Comparison of ENCODE assay signal across 1 cellular context in the genomic region with DNA sequence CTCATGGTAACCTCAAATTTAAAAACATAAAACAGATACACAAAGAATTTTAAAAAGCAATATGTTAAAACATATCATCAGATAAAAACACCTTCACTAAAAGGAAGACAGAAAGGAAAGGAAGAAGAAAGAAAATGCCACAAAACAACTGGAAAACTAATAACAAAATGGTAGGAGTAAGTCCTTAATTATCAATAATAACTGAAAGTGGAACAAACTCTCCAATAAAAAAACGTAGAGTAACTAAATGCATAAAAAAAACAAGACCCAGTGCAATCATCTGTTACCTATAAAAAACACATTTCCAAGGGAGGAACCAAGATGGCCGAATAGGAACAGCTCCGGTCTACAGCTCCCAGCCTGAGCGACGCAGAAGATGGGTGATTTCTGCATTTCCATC.
A peak's percentile ranks its signal among the peaks of the same experiment; 100 is the strongest.
TF ChIP-seq lines count a peak whose summit lies in the region.

No MANE protein-coding gene starts in this region.

TF ChIP-seq in K562, 482 proteins besides CTCF, POLR2A, EP300 and RAD21 (continued from another document and continues in another):
- TF ChIP-seq, protein P1, sequence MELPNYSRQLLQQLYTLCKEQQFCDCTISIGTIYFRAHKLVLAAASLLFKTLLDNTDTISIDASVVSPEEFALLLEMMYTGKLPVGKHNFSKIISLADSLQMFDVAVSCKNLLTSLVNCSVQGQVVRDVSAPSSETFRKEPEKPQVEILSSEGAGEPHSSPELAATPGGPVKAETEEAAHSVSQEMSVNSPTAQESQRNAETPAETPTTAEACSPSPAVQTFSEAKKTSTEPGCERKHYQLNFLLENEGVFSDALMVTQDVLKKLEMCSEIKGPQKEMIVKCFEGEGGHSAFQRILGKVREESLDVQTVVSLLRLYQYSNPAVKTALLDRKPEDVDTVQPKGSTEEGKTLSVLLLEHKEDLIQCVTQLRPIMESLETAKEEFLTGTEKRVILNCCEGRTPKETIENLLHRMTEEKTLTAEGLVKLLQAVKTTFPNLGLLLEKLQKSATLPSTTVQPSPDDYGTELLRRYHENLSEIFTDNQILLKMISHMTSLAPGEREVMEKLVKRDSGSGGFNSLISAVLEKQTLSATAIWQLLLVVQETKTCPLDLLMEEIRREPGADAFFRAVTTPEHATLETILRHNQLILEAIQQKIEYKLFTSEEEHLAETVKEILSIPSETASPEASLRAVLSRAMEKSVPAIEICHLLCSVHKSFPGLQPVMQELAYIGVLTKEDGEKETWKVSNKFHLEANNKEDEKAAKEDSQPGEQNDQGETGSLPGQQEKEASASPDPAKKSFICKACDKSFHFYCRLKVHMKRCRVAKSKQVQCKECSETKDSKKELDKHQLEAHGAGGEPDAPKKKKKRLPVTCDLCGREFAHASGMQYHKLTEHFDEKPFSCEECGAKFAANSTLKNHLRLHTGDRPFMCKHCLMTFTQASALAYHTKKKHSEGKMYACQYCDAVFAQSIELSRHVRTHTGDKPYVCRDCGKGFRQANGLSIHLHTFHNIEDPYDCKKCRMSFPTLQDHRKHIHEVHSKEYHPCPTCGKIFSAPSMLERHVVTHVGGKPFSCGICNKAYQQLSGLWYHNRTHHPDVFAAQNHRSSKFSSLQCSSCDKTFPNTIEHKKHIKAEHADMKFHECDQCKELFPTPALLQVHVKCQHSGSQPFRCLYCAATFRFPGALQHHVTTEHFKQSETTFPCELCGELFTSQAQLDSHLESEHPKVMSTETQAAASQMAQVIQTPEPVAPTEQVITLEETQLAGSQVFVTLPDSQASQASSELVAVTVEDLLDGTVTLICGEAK (IDR thresholded peaks at IDR 0.05), result peak; percentile 66
- TF ChIP-seq, protein P1 (CRISPR knock-in tag; IDR thresholded peaks at IDR 0.05), result no peak
- TF ChIP-seq DNMT1 (IDR thresholded peaks at IDR 0.05) (no peak), MEF2D (tag; conservative IDR thresholded peaks at IDR 0.05; ENCODE audit: low read depth) (no peak), EP400 (IDR thresholded peaks at IDR 0.05) (peak; percentile 68), SMC3 (conservative IDR thresholded peaks at IDR 0.05; ENCODE audit: insufficient read depth, low read depth, low read length) (no peak), ARID1B (IDR thresholded peaks at IDR 0.05) (peak; percentile 35; the same call in 1 of the 2 replicates), ZNF408 (CRISPR knock-in tag; IDR thresholded peaks at IDR 0.05; ENCODE audit: low read depth) (no peak), ZNF3 (CRISPR knock-in tag; IDR thresholded peaks at IDR 0.05) (no peak), NCOA1 (IDR thresholded peaks at IDR 0.05; ENCODE audit: low read depth) (0 out of 2 replicates have a peak, but pooled peaks have one; percentile 29), NR2C2 (CRISPR knock-in tag; IDR thresholded peaks at IDR 0.05) (no peak), NR2C2 (tag; IDR thresholded peaks at IDR 0.05) (no peak), NRF1 (conservative IDR thresholded peaks at IDR 0.05 in 1 of 2, IDR thresholded peaks at IDR 0.05 in 1 of 2) (0 out of 4 replicates have a peak, but pooled peaks of 1 of the 2 experiments have one; percentile 17), MTF1 (CRISPR knock-in tag; IDR thresholded peaks at IDR 0.05; ENCODE audit: borderline replicate concordance) (no peak), MXI1 (IDR thresholded peaks at IDR 0.05; ENCODE audit: low read depth, low read length) (no peak), NFIX (CRISPR knock-in tag; IDR thresholded peaks at IDR 0.05; ENCODE audit: low read depth) (no peak), HNRNPH1 (optimal IDR thresholded peaks at IDR 0.05; ENCODE audit: low read depth, low read length) (no peak)
- TF ChIP-seq, protein P2, sequence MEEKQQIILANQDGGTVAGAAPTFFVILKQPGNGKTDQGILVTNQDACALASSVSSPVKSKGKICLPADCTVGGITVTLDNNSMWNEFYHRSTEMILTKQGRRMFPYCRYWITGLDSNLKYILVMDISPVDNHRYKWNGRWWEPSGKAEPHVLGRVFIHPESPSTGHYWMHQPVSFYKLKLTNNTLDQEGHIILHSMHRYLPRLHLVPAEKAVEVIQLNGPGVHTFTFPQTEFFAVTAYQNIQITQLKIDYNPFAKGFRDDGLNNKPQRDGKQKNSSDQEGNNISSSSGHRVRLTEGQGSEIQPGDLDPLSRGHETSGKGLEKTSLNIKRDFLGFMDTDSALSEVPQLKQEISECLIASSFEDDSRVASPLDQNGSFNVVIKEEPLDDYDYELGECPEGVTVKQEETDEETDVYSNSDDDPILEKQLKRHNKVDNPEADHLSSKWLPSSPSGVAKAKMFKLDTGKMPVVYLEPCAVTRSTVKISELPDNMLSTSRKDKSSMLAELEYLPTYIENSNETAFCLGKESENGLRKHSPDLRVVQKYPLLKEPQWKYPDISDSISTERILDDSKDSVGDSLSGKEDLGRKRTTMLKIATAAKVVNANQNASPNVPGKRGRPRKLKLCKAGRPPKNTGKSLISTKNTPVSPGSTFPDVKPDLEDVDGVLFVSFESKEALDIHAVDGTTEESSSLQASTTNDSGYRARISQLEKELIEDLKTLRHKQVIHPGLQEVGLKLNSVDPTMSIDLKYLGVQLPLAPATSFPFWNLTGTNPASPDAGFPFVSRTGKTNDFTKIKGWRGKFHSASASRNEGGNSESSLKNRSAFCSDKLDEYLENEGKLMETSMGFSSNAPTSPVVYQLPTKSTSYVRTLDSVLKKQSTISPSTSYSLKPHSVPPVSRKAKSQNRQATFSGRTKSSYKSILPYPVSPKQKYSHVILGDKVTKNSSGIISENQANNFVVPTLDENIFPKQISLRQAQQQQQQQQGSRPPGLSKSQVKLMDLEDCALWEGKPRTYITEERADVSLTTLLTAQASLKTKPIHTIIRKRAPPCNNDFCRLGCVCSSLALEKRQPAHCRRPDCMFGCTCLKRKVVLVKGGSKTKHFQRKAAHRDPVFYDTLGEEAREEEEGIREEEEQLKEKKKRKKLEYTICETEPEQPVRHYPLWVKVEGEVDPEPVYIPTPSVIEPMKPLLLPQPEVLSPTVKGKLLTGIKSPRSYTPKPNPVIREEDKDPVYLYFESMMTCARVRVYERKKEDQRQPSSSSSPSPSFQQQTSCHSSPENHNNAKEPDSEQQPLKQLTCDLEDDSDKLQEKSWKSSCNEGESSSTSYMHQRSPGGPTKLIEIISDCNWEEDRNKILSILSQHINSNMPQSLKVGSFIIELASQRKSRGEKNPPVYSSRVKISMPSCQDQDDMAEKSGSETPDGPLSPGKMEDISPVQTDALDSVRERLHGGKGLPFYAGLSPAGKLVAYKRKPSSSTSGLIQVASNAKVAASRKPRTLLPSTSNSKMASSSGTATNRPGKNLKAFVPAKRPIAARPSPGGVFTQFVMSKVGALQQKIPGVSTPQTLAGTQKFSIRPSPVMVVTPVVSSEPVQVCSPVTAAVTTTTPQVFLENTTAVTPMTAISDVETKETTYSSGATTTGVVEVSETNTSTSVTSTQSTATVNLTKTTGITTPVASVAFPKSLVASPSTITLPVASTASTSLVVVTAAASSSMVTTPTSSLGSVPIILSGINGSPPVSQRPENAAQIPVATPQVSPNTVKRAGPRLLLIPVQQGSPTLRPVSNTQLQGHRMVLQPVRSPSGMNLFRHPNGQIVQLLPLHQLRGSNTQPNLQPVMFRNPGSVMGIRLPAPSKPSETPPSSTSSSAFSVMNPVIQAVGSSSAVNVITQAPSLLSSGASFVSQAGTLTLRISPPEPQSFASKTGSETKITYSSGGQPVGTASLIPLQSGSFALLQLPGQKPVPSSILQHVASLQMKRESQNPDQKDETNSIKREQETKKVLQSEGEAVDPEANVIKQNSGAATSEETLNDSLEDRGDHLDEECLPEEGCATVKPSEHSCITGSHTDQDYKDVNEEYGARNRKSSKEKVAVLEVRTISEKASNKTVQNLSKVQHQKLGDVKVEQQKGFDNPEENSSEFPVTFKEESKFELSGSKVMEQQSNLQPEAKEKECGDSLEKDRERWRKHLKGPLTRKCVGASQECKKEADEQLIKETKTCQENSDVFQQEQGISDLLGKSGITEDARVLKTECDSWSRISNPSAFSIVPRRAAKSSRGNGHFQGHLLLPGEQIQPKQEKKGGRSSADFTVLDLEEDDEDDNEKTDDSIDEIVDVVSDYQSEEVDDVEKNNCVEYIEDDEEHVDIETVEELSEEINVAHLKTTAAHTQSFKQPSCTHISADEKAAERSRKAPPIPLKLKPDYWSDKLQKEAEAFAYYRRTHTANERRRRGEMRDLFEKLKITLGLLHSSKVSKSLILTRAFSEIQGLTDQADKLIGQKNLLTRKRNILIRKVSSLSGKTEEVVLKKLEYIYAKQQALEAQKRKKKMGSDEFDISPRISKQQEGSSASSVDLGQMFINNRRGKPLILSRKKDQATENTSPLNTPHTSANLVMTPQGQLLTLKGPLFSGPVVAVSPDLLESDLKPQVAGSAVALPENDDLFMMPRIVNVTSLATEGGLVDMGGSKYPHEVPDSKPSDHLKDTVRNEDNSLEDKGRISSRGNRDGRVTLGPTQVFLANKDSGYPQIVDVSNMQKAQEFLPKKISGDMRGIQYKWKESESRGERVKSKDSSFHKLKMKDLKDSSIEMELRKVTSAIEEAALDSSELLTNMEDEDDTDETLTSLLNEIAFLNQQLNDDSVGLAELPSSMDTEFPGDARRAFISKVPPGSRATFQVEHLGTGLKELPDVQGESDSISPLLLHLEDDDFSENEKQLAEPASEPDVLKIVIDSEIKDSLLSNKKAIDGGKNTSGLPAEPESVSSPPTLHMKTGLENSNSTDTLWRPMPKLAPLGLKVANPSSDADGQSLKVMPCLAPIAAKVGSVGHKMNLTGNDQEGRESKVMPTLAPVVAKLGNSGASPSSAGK (IDR thresholded peaks at IDR 0.05), result 0 out of 2 replicates have a peak, but pooled peaks have one; percentile 24
- TF ChIP-seq, protein P3, sequence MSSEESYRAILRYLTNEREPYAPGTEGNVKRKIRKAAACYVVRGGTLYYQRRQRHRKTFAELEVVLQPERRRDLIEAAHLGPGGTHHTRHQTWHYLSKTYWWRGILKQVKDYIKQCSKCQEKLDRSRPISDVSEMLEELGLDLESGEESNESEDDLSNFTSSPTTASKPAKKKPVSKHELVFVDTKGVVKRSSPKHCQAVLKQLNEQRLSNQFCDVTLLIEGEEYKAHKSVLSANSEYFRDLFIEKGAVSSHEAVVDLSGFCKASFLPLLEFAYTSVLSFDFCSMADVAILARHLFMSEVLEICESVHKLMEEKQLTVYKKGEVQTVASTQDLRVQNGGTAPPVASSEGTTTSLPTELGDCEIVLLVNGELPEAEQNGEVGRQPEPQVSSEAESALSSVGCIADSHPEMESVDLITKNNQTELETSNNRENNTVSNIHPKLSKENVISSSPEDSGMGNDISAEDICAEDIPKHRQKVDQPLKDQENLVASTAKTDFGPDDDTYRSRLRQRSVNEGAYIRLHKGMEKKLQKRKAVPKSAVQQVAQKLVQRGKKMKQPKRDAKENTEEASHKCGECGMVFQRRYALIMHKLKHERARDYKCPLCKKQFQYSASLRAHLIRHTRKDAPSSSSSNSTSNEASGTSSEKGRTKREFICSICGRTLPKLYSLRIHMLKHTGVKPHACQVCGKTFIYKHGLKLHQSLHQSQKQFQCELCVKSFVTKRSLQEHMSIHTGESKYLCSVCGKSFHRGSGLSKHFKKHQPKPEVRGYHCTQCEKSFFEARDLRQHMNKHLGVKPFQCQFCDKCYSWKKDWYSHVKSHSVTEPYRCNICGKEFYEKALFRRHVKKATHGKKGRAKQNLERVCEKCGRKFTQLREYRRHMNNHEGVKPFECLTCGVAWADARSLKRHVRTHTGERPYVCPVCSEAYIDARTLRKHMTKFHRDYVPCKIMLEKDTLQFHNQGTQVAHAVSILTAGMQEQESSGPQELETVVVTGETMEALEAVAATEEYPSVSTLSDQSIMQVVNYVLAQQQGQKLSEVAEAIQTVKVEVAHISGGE (CRISPR knock-in tag; IDR thresholded peaks at IDR 0.05), result no peak
- TF ChIP-seq, protein P4, sequence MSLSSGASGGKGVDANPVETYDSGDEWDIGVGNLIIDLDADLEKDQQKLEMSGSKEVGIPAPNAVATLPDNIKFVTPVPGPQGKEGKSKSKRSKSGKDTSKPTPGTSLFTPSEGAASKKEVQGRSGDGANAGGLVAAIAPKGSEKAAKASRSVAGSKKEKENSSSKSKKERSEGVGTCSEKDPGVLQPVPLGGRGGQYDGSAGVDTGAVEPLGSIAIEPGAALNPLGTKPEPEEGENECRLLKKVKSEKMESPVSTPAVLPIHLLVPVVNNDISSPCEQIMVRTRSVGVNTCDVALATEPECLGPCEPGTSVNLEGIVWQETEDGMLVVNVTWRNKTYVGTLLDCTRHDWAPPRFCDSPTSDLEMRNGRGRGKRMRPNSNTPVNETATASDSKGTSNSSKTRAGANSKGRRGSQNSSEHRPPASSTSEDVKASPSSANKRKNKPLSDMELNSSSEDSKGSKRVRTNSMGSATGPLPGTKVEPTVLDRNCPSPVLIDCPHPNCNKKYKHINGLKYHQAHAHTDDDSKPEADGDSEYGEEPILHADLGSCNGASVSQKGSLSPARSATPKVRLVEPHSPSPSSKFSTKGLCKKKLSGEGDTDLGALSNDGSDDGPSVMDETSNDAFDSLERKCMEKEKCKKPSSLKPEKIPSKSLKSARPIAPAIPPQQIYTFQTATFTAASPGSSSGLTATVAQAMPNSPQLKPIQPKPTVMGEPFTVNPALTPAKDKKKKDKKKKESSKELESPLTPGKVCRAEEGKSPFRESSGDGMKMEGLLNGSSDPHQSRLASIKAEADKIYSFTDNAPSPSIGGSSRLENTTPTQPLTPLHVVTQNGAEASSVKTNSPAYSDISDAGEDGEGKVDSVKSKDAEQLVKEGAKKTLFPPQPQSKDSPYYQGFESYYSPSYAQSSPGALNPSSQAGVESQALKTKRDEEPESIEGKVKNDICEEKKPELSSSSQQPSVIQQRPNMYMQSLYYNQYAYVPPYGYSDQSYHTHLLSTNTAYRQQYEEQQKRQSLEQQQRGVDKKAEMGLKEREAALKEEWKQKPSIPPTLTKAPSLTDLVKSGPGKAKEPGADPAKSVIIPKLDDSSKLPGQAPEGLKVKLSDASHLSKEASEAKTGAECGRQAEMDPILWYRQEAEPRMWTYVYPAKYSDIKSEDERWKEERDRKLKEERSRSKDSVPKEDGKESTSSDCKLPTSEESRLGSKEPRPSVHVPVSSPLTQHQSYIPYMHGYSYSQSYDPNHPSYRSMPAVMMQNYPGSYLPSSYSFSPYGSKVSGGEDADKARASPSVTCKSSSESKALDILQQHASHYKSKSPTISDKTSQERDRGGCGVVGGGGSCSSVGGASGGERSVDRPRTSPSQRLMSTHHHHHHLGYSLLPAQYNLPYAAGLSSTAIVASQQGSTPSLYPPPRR (CRISPR knock-in tag; IDR thresholded peaks at IDR 0.05; ENCODE audit: borderline replicate concordance), result no peak
